ENCODE assay signal across 25 cellular contexts in the genomic region with DNA sequence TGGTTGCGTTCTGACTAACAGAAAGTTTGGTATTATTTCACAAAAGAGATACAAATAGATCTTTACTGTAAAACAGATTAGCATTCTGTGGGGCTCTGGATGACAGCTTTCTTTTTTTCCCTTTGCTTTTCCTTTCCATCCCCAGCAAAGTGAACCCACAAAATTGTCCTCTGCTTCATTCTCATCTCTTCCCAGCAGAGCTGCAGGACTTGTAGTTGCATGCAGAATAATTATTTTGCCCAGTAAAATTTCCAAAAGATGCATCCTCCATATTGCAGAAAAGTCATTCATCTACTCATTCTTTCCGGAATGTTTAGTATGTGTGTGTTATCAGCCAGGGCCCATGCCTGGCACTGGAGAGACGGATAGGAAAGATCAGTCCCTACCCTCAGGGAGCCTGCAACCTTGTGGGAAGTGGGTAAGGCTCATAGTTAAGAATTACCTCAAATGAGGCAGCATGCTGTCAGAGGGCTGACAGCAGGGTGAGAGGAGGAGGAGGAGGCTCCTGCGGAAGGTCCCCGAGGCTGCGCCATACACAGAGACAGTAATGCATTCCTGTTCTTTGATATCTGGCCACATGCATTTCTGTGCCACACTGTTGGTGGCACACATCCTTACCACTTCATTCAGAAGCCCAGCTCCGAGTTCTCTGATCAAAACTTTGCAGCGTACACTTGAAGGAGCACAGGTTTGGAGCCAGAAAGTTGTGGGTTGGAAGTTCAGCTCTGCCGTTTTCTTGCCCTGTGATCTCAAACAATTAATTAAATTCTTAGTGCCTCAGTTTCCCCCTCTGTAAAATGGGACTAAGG.
DNase-seq lines count a peak whose midpoint lies in the region; ATAC-seq and TF ChIP-seq lines count a peak whose summit lies in the region.
"Had no signal": no experiment of that assay in that cellular context is flagged by ENCODE, and none has a peak within 500 bp of the region (broad histone marks: within the 10 kb centered on the region; RNA-seq: fewer than 3 reads in every experiment).

No MANE protein-coding gene starts in this region.

- H3K36me3 Mint-ChIP-seq in activated CD4-positive, alpha-beta T cell treated with anti-CD3 and anti-CD28 coated beads, Interleukin-2, amount 10 ng/mL, durations not matched to agents 24 days and 14 days (ENCODE audit: low read depth) = no peaks in the 10 kb centered on the region

- H3K4me3 ChIP-seq in lung = no peak overlapping the region
- H3K4me3 ChIP-seq in colonic mucosa = no peak overlapping the region

- no peak for ATAC-seq in lung (ENCODE audit: insufficient read depth, low FRiP score)
- no peak for ATAC-seq in HG03025 (IDR thresholded peaks at IDR 0.05; ENCODE audit: low FRiP score, unreplicated experiment)

- no peaks in the 10 kb centered on the region for H3K4me1 Mint-ChIP-seq in activated CD4-positive, alpha-beta T cell treated with anti-CD3 and anti-CD28 coated beads, Interleukin-2, amount 10 ng/mL, durations not matched to agents 24 days and 14 days

- no peak overlapping the region for H3K9ac ChIP-seq in colonic mucosa (ENCODE audit: low read depth in 2 of 2, low read length in 2 of 2)
- H3K9ac ChIP-seq: SK-N-SH had no signal

- H3K27ac Mint-ChIP-seq in activated CD4-positive, alpha-beta T cell treated with anti-CD3 and anti-CD28 coated beads, Interleukin-2, amount 10 ng/mL, durations not matched to agents 24 days and 14 days = no peak overlapping the region
- H3K27ac Mint-ChIP-seq: HFFc6 had no signal

- no peak overlapping the region for H3K4me3 Mint-ChIP-seq in activated CD4-positive, alpha-beta T cell treated with anti-CD3 and anti-CD28 coated beads, Interleukin-2, amount 10 ng/mL, durations not matched to agents 24 days and 14 days
- H3K4me3 Mint-ChIP-seq: HFFc6 had no signal

- DNase-seq in activated CD4-positive, alpha-beta T cell treated with anti-CD3 and anti-CD28 coated beads, Interleukin-2, amount 10 ng/mL, durations not matched to agents 24 days and 14 days = peak; percentile 15
- DNase-seq in activated CD4-positive, alpha-beta T cell treated with anti-CD3 and anti-CD28 coated beads, Interleukin-2, amount 50 U/mL, for 1 hour = no peak
- DNase-seq in ecto neural progenitor cell (ENCODE audit: low spot score) (peak; percentile 37), lung (ENCODE audit: low spot score) (peak; percentile 17), retina (peak; percentile 32), DMS153 (lab: John Stamatoyannopoulos, UW) (no peak), colonic mucosa (no peak)
- DNase-seq: 8988T, ACHN, Calu3, H9, HFFc6, Kasumi-1, NCI-H1092 treated with DMSO at 0.1 percent for 48 hours, NCI-H1436, NCI-H187, NCI-H2107, NCI-H446 treated with DMSO at 0.1 percent for 48 hours, NCI-H69, OCI-M1, SIG-M5, SK-N-SH, SW 1271 had no signal

- no peak for TF ChIP-seq CTCF in lung (IDR thresholded peaks at IDR 0.05; ENCODE audit: control extremely low read depth, extremely low read depth)
- TF ChIP-seq CTCF in colonic mucosa (IDR thresholded peaks at IDR 0.05) = no peak

- no peaks in the 10 kb centered on the region for H3K4me1 ChIP-seq in lung (ENCODE audit: control insufficient read depth in 2 of 2, insufficient read depth in 2 of 2, low read length in 2 of 2)
- H3K4me1 ChIP-seq in colonic mucosa = no peaks in the 10 kb centered on the region

- H3K27ac ChIP-seq in lung (ENCODE audit: low read depth in 1 of 2, low read length in 1 of 2) (no peak overlapping the region), colonic mucosa (no peak overlapping the region)
- H3K27ac ChIP-seq: HL-60 had no signal

- intact Hi-C loops in activated CD4-positive, alpha-beta T cell treated with anti-CD3 and anti-CD28 coated beads, Interleukin-2, amount 10 ng/mL, durations not matched to agents 24 days and 14 days (cut with micrococcal nuclease) = no loop called here
- intact Hi-C loops in colonic mucosa (cut with DNase I) = no loop called here

- H3K36me3 ChIP-seq in lung (ENCODE audit: control insufficient read depth in 2 of 2, insufficient read depth in 2 of 2, low read length in 2 of 2) (no peaks in the 10 kb centered on the region), colonic mucosa (no peaks in the 10 kb centered on the region)

- H3K9me3 ChIP-seq in lung (ENCODE audit: control insufficient read depth in 2 of 2, insufficient read depth in 1 of 2, low read length in 1 of 2) (no peaks in the 10 kb centered on the region), colonic mucosa (no peaks in the 10 kb centered on the region)

- 87 to 92% methylated on average over 9 of the region's 9 CpGs for WGBS in lung, 2 donors

- H3K27me3 ChIP-seq in lung (ENCODE audit: control insufficient read depth, insufficient read depth) (no peaks in the 10 kb centered on the region), colonic mucosa (no peaks in the 10 kb centered on the region)

- no peaks in the 10 kb centered on the region for H3K9me3 Mint-ChIP-seq in activated CD4-positive, alpha-beta T cell treated with anti-CD3 and anti-CD28 coated beads, Interleukin-2, amount 10 ng/mL, durations not matched to agents 24 days and 14 days
- H3K9me3 Mint-ChIP-seq: H9 had no signal

- H3K27me3 Mint-ChIP-seq in activated CD4-positive, alpha-beta T cell treated with anti-CD3 and anti-CD28 coated beads, Interleukin-2, amount 10 ng/mL, durations not matched to agents 24 days and 14 days = no peaks in the 10 kb centered on the region

Comparison
In these comparisons a context has a peak if more than half of its experiments do, and no peak if none do; other contexts are left out.
1. DNase-seq: peak in activated CD4-positive, alpha-beta T cell treated with anti-CD3 and anti-CD28 coated beads, Interleukin-2, amount 10 ng/mL, durations not matched to agents 24 days and 14 days (single experiment), ecto neural progenitor cell (single experiment), lung (single experiment) and retina (single experiment); none in activated CD4-positive, alpha-beta T cell treated with anti-CD3 and anti-CD28 coated beads, Interleukin-2, amount 50 U/mL, for 1 hour (single experiment), DMS153 (single experiment) and colonic mucosa (single experiment).